In the genomic region with DNA sequence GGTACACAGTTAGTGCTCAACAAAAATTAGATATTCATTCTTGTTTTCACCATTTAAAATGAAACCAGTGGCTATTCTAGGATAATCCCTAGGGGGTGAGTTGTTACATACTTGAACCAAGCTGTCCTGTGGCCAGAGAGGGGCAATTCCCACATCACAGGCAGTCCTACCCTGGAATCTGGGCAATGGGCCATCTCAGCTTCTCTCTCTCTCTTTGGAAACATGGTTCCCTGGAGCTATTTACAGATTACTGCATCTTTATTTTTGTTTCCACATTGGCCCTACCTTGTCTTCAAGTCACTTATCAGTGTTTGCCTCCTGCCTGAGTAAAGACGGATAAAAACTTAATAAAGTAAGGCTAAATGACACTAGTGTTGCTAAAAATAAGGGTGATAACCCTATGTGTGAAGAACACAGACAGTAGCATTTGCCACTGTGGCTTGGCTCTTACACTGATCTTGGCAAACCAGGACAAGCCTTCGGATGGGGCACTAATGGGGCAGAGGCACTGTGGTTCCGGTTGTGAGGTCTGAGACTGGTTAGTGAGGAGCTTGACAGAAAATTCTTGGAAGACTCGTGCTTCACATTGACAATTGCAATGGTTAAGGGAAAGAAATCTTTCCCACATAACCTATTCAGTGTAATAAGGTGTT, we compare ENCODE assay signal across 17 cellular contexts.
DNase-seq lines count a peak whose midpoint lies in the region; ATAC-seq, FAIRE-seq and TF ChIP-seq lines count a peak whose summit lies in the region.
"Had no signal": no experiment of that assay in that cellular context is flagged by ENCODE, and none has a peak within 500 bp of the region (broad histone marks: within the 10 kb centered on the region; RNA-seq: fewer than 3 reads in every experiment).

No MANE protein-coding gene starts in this region.

- H3K36me3 ChIP-seq in adrenal gland (replicated peaks in 1 of 2), result no peaks in the 10 kb centered on the region
- H3K36me3 ChIP-seq: BE2C had no signal

- H3K36me3 Mint-ChIP-seq in activated naive CD4-positive, alpha-beta T cell treated with anti-CD3 and anti-CD28 coated beads for 36 hours (ENCODE audit: low read depth), result no peaks in the 10 kb centered on the region
- H3K36me3 Mint-ChIP-seq in activated naive CD8-positive, alpha-beta T cell treated with anti-CD3 and anti-CD28 coated beads for 36 hours, result no peaks in the 10 kb centered on the region

- peak; percentile 94 for ATAC-seq in Right ventricle myocardium superior (ENCODE audit: poor library complexity)
- peak; percentile 88 for ATAC-seq in sciatic nerve
- ATAC-seq in GM18520 (IDR thresholded peaks at IDR 0.05; ENCODE audit: unreplicated experiment), result no peak
- ATAC-seq: activated CD4-positive, alpha-beta T cell treated with anti-CD3 and anti-CD28 coated beads for 36 hours had no signal

- FAIRE-seq in H54 (lab: Jason Lieb, UNC), result no peak

- peak overlapping the region in 1 of 5 donors; percentile 52 for H3K27ac ChIP-seq in adrenal gland

- H3K27ac Mint-ChIP-seq in activated naive CD4-positive, alpha-beta T cell treated with anti-CD3 and anti-CD28 coated beads for 36 hours, result no peak overlapping the region
- no peak overlapping the region for H3K27ac Mint-ChIP-seq in activated naive CD8-positive, alpha-beta T cell treated with anti-CD3 and anti-CD28 coated beads for 36 hours
- H3K27ac Mint-ChIP-seq: activated CD4-positive, alpha-beta T cell treated with anti-CD3 and anti-CD28 coated beads for 36 hours had no signal

- no peak for TF ChIP-seq CTCF in adrenal gland (IDR thresholded peaks at IDR 0.05)

- no peak overlapping the region for H3K4me3 Mint-ChIP-seq in activated naive CD4-positive, alpha-beta T cell treated with anti-CD3 and anti-CD28 coated beads for 36 hours
- H3K4me3 Mint-ChIP-seq in activated naive CD8-positive, alpha-beta T cell treated with anti-CD3 and anti-CD28 coated beads for 36 hours, result no peak overlapping the region
- H3K4me3 Mint-ChIP-seq: activated CD4-positive, alpha-beta T cell treated with anti-CD3 and anti-CD28 coated beads for 36 hours had no signal

- no peak for TF ChIP-seq POLR2A in adrenal gland (IDR thresholded peaks at IDR 0.05)
- no peak for TF ChIP-seq POLR2A in H54 (IDR thresholded peaks at IDR 0.05; ENCODE audit: low read depth, low read length)

- H3K27me3 Mint-ChIP-seq in activated naive CD4-positive, alpha-beta T cell treated with anti-CD3 and anti-CD28 coated beads for 36 hours (ENCODE audit: low read depth), result peaks cover 2% of the 10 kb centered on the region
- H3K27me3 Mint-ChIP-seq in activated naive CD8-positive, alpha-beta T cell treated with anti-CD3 and anti-CD28 coated beads for 36 hours, result no peaks in the 10 kb centered on the region

- H3K4me1 Mint-ChIP-seq in activated naive CD4-positive, alpha-beta T cell treated with anti-CD3 and anti-CD28 coated beads for 36 hours (ENCODE audit: low read depth), result no peaks in the 10 kb centered on the region
- H3K4me1 Mint-ChIP-seq in activated naive CD8-positive, alpha-beta T cell treated with anti-CD3 and anti-CD28 coated beads for 36 hours, result no peaks in the 10 kb centered on the region
- H3K4me1 Mint-ChIP-seq: activated CD4-positive, alpha-beta T cell treated with anti-CD3 and anti-CD28 coated beads for 36 hours had no signal

- 70 to 80% (median 72%) methylated on average over 4 of the region's 4 CpGs for WGBS in adrenal gland, 4 donors

- H3K9me3 Mint-ChIP-seq in activated naive CD4-positive, alpha-beta T cell treated with anti-CD3 and anti-CD28 coated beads for 36 hours, result peaks cover 3% of the 10 kb centered on the region
- H3K9me3 Mint-ChIP-seq in activated naive CD8-positive, alpha-beta T cell treated with anti-CD3 and anti-CD28 coated beads for 36 hours, result no peaks in the 10 kb centered on the region

- CTCF ChIA-PET in activated naive CD4-positive, alpha-beta T cell treated with anti-CD3 and anti-CD28 coated beads for 36 hours (lab: Charles Lee), result interaction anchor here (1.2 kb wide), 1 partner anchor 12 kb away, joined by 3 read pairs; no protein-coding TSS in a partner anchor

- H3K4me1 ChIP-seq in adrenal gland (replicated peaks in 1 of 2), result peaks cover 0 to 4% of the 10 kb centered on the region in 2 donors
- H3K4me1 ChIP-seq: BE2C had no signal

- DNase-seq in EL (peak; percentile 68), adrenal gland (peak in 6 of 7 donors; percentile 17 to 66 (median 28)), Right ventricle myocardium superior (peak; percentile 63), sciatic nerve (ENCODE audit: low spot score) (no peak), H54 (ENCODE audit: insufficient read length, low spot score) (no peak)
- no peak for DNase-seq in activated naive CD4-positive, alpha-beta T cell treated with anti-CD3 and anti-CD28 coated beads for 36 hours
- DNase-seq in activated naive CD8-positive, alpha-beta T cell treated with anti-CD3 and anti-CD28 coated beads for 36 hours, result no peak
- DNase-seq: activated CD4-positive, alpha-beta T cell treated with anti-CD3 and anti-CD28 coated beads for 36 hours; activated T-cell treated with anti-CD3 and anti-CD28 coated beads for 4 hours; BE2C; DMS79 treated with DMSO at 0.1 percent for 48 hours; midbrain; NCI-H1092; NCI-H446 treated with DMSO at 0.1 percent for 48 hours; OCI-M1; trophoblast cell had no signal

- intact Hi-C loops in adrenal gland (cut with DNase I), result no loop called here
- intact Hi-C loops in Right ventricle myocardium superior (cut with DNase I), result no loop called here
- intact Hi-C loops in sciatic nerve (cut with DNase I), result no loop called here
- intact Hi-C loops in activated naive CD4-positive, alpha-beta T cell treated with anti-CD3 and anti-CD28 coated beads for 36 hours (cut with micrococcal nuclease), result no loop called here

- H3K4me3 ChIP-seq in adrenal gland, result no peak overlapping the region

- no peaks in the 10 kb centered on the region for H3K9me3 ChIP-seq in adrenal gland (replicated peaks in 1 of 3)
- H3K9me3 ChIP-seq: BE2C had no signal

- H3K27me3 ChIP-seq in adrenal gland, result no peaks in the 10 kb centered on the region
- H3K27me3 ChIP-seq: BE2C had no signal

Comparison
In these comparisons a context has a peak if more than half of its experiments do, and no peak if none do; other contexts are left out.
1. DNase-seq: peak in EL (single experiment), adrenal gland (6 of 7) and Right ventricle myocardium superior (single experiment); none in sciatic nerve (single experiment), activated naive CD4-positive, alpha-beta T cell treated with anti-CD3 and anti-CD28 coated beads for 36 hours (single experiment), activated naive CD8-positive, alpha-beta T cell treated with anti-CD3 and anti-CD28 coated beads for 36 hours (single experiment) and H54 (single experiment).